17 cellular contexts compared by ENCODE assay signal in genomic region chr9:93087971-93088655, GRCh38. TPM values are rescaled to one million over a fixed set of nuclear protein-coding genes. Genes with fewer than 3 reads are reported as not detected.
DNase-seq lines count a peak whose midpoint lies in the region; ATAC-seq and TF ChIP-seq lines count a peak whose summit lies in the region.
"Had no signal": no experiment of that assay in that cellular context is flagged by ENCODE, and none has a peak within 500 bp of the region (broad histone marks: within the 10 kb centered on the region; RNA-seq: fewer than 3 reads in every experiment).

No MANE protein-coding gene starts in this region.

- CTCF ChIA-PET in RWPE1 (lab: Yijun Ruan, JAX) = interaction anchor here (0.6 to 0.7 kb wide), 3 partner anchors 32 to 279 kb away, joined by 3 read pairs; no protein-coding TSS in a partner anchor

- no peak overlapping the region for H3K4me3 Mint-ChIP-seq in stimulated activated naive CD8-positive, alpha-beta T cell treated with anti-CD3 and anti-CD28 coated beads, Interleukin-15, Interleukin-2, amounts not matched to agents 100 ng/mL and 50 ng/mL, for 24 hours
- no peak overlapping the region for H3K4me3 Mint-ChIP-seq in stimulated activated naive CD8-positive, alpha-beta T cell treated with anti-CD3 and anti-CD28 coated beads, Interleukin-15, amount 100 ng/mL, for 72 hours
- no peak overlapping the region for H3K4me3 Mint-ChIP-seq in activated naive CD8-positive, alpha-beta T cell
- H3K4me3 Mint-ChIP-seq in naive thymus-derived CD8-positive, alpha-beta T cell = no peak overlapping the region
- H3K4me3 Mint-ChIP-seq in progenitor cell of endocrine pancreas (ENCODE audit: low read depth) = no peak overlapping the region

- no peak for ATAC-seq in stimulated activated naive CD8-positive, alpha-beta T cell treated with anti-CD3 and anti-CD28 coated beads, Interleukin-15, amount 100 ng/mL, for 72 hours
- ATAC-seq in naive thymus-derived CD8-positive, alpha-beta T cell = no peak
- ATAC-seq: heart left ventricle had no signal

- peak overlapping the region; percentile 69 for H3K27ac Mint-ChIP-seq in stimulated activated naive CD8-positive, alpha-beta T cell treated with anti-CD3 and anti-CD28 coated beads, Interleukin-15, Interleukin-2, amounts not matched to agents 100 ng/mL and 50 ng/mL, for 24 hours
- peak overlapping the region in 1 of 2 donors; percentile 77 for H3K27ac Mint-ChIP-seq in stimulated activated naive CD8-positive, alpha-beta T cell treated with anti-CD3 and anti-CD28 coated beads, Interleukin-15, amount 100 ng/mL, for 72 hours
- H3K27ac Mint-ChIP-seq in activated naive CD8-positive, alpha-beta T cell = peak overlapping the region; percentile 71
- H3K27ac Mint-ChIP-seq in naive thymus-derived CD8-positive, alpha-beta T cell = peak overlapping the region; percentile 63 to 93 (median 77)
- no peak overlapping the region for H3K27ac Mint-ChIP-seq in progenitor cell of endocrine pancreas

- no peaks in the 10 kb centered on the region for H3K27me3 Mint-ChIP-seq in stimulated activated naive CD8-positive, alpha-beta T cell treated with anti-CD3 and anti-CD28 coated beads, Interleukin-15, Interleukin-2, amounts not matched to agents 100 ng/mL and 50 ng/mL, for 24 hours
- no peaks in the 10 kb centered on the region for H3K27me3 Mint-ChIP-seq in stimulated activated naive CD8-positive, alpha-beta T cell treated with anti-CD3 and anti-CD28 coated beads, Interleukin-15, amount 100 ng/mL, for 72 hours
- H3K27me3 Mint-ChIP-seq in activated naive CD8-positive, alpha-beta T cell = no peaks in the 10 kb centered on the region
- H3K27me3 Mint-ChIP-seq in naive thymus-derived CD8-positive, alpha-beta T cell = no peaks in the 10 kb centered on the region
- no peaks in the 10 kb centered on the region for H3K27me3 Mint-ChIP-seq in progenitor cell of endocrine pancreas

- H3K27ac ChIP-seq in RWPE1 = no peak overlapping the region
- H3K27ac ChIP-seq: esophagus squamous epithelium, heart left ventricle, KMS-11, WERI-Rb-1 had no signal

- no peak for TF ChIP-seq CTCF in GM10266 (IDR thresholded peaks at IDR 0.05; ENCODE audit: control insufficient read depth, insufficient read depth, low read depth, missing control alignments)
- no peak for TF ChIP-seq CTCF in RWPE1 (conservative IDR thresholded peaks at IDR 0.05; ENCODE audit: low read depth)
- no peak for TF ChIP-seq CTCF in progenitor cell of endocrine pancreas (IDR thresholded peaks at IDR 0.05; ENCODE audit: unreplicated experiment)

- no peak for DNase-seq in stimulated activated naive CD8-positive, alpha-beta T cell treated with anti-CD3 and anti-CD28 coated beads, Interleukin-15, amount 100 ng/mL, for 72 hours
- DNase-seq in naive thymus-derived CD8-positive, alpha-beta T cell = peak in 1 of 10 donors; percentile 37
- DNase-seq in GM10266 (ENCODE audit: extremely low spot score) = no peak
- DNase-seq in stimulated activated CD4-positive, alpha-beta T cell treated with anti-CD3 and anti-CD28 coated beads, Interleukin-1b, Interleukin-23, amount 100 ng/mL, for 48 hours = no peak
- no peak for DNase-seq in RWPE1 (ENCODE audit: low spot score)
- DNase-seq in progenitor cell of endocrine pancreas (ENCODE audit: low spot score, unreplicated experiment) = no peak
- DNase-seq: DMS79; esophagus squamous epithelium; NCI-H1105; NCI-H2171; stimulated activated CD4-positive, alpha-beta T cell treated with anti-CD3 and anti-CD28 coated beads, Interleukin-15, amount 100 ng/mL, for 24 hours; WERI-Rb-1 had no signal

- peaks cover 12% of the 10 kb centered on the region for H3K9me3 Mint-ChIP-seq in stimulated activated naive CD8-positive, alpha-beta T cell treated with anti-CD3 and anti-CD28 coated beads, Interleukin-15, Interleukin-2, amounts not matched to agents 100 ng/mL and 50 ng/mL, for 24 hours
- peaks cover 21% of the 10 kb centered on the region in 2 donors for H3K9me3 Mint-ChIP-seq in stimulated activated naive CD8-positive, alpha-beta T cell treated with anti-CD3 and anti-CD28 coated beads, Interleukin-15, amount 100 ng/mL, for 72 hours
- H3K9me3 Mint-ChIP-seq in activated naive CD8-positive, alpha-beta T cell (ENCODE audit: low read depth) = no peaks in the 10 kb centered on the region
- H3K9me3 Mint-ChIP-seq in naive thymus-derived CD8-positive, alpha-beta T cell = peaks cover 0 to 2% (median 0%) of the 10 kb centered on the region in 9 donors
- H3K9me3 Mint-ChIP-seq in progenitor cell of endocrine pancreas (ENCODE audit: low read depth) = peaks cover 3% of the 10 kb centered on the region

- peaks cover 37% of the 10 kb centered on the region for H3K36me3 Mint-ChIP-seq in stimulated activated naive CD8-positive, alpha-beta T cell treated with anti-CD3 and anti-CD28 coated beads, Interleukin-15, Interleukin-2, amounts not matched to agents 100 ng/mL and 50 ng/mL, for 24 hours (ENCODE audit: low read depth)
- H3K36me3 Mint-ChIP-seq in activated naive CD8-positive, alpha-beta T cell = peaks cover 20% of the 10 kb centered on the region
- H3K36me3 Mint-ChIP-seq in naive thymus-derived CD8-positive, alpha-beta T cell = peaks cover 0 to 49% (median 15%) of the 10 kb centered on the region in 3 donors
- H3K36me3 Mint-ChIP-seq in progenitor cell of endocrine pancreas (ENCODE audit: insufficient read depth) = no peaks in the 10 kb centered on the region

- peaks cover 64% of the 10 kb centered on the region for H3K4me1 Mint-ChIP-seq in stimulated activated naive CD8-positive, alpha-beta T cell treated with anti-CD3 and anti-CD28 coated beads, Interleukin-15, Interleukin-2, amounts not matched to agents 100 ng/mL and 50 ng/mL, for 24 hours (ENCODE audit: low read depth)
- H3K4me1 Mint-ChIP-seq in stimulated activated naive CD8-positive, alpha-beta T cell treated with anti-CD3 and anti-CD28 coated beads, Interleukin-15, amount 100 ng/mL, for 72 hours = peaks cover 76% of the 10 kb centered on the region
- H3K4me1 Mint-ChIP-seq in activated naive CD8-positive, alpha-beta T cell (ENCODE audit: low read depth) = peaks cover 47% of the 10 kb centered on the region
- peaks cover 20 to 57% (median 38%) of the 10 kb centered on the region in 4 donors for H3K4me1 Mint-ChIP-seq in naive thymus-derived CD8-positive, alpha-beta T cell
- H3K4me1 Mint-ChIP-seq in progenitor cell of endocrine pancreas (ENCODE audit: low read depth) = peaks cover 21% of the 10 kb centered on the region

- POLR2A ChIA-PET in naive thymus-derived CD8-positive, alpha-beta T cell (lab: Charles Lee) = interaction anchor here (0.6 to 12.1 kb wide), 9 partner anchors 10 to 62 kb away, joined by 3 to 221 read pairs (median 4); no protein-coding TSS in a partner anchor
- POLR2A ChIA-PET in RWPE1 (lab: Yijun Ruan, JAX; ENCODE audit: low non-redundant PET) = no interaction called here

RNA-seq across cellular contexts. Expression of gene CARD19, which starts 7.9 kb away (rescaled TPM):
- total RNA-seq in naive thymus-derived CD8-positive, alpha-beta T cell = 10 to 100 TPM; 68.9 to 71.2 TPM
- polyA plus RNA-seq in naive thymus-derived CD8-positive, alpha-beta T cell = 10 to 100 TPM; 56.3 to 62.9 (median 56.9) TPM
- 19.3 and 20.4 TPM in 2 replicates for total RNA-seq in progenitor cell of endocrine pancreas

RNA-seq across cellular contexts. Expression of gene SUSD3, which starts 29.6 kb away (rescaled TPM):
- 10 to 100 TPM; 62.1 to 64.0 TPM for total RNA-seq in naive thymus-derived CD8-positive, alpha-beta T cell
- 100 to 1,000 TPM in 2 of 3 donors, 10 to 100 TPM in 1; 86.7 to 208 (median 145) TPM for polyA plus RNA-seq in naive thymus-derived CD8-positive, alpha-beta T cell
- total RNA-seq in progenitor cell of endocrine pancreas = 0.43 and 1.2 TPM in 2 replicates
- total RNA-seq: dermis microvascular lymphatic vessel endothelial cell had no signal

RNA-seq across cellular contexts. Expression of gene NINJ1, which starts 45.9 kb away (rescaled TPM):
- total RNA-seq in naive thymus-derived CD8-positive, alpha-beta T cell = 10 to 100 TPM; 33.8 to 35.6 TPM
- 10 to 100 TPM; 78.5 to 97.6 (median 96.0) TPM for polyA plus RNA-seq in naive thymus-derived CD8-positive, alpha-beta T cell
- 38.1 and 39.5 TPM in 2 replicates for total RNA-seq in progenitor cell of endocrine pancreas

Comparison
In these comparisons a context has a peak if more than half of its experiments do, and no peak if none do; other contexts are left out.
1. RNA of gene SUSD3, which starts 29.6 kb away (total RNA-seq): 62.1 to 64.0 TPM in naive thymus-derived CD8-positive, alpha-beta T cell; 0.43 to 1.2 TPM in progenitor cell of endocrine pancreas; every median in the first group is over 10 times any median in the second.